1 cellular context compared by ENCODE assay signal in the genomic region with DNA sequence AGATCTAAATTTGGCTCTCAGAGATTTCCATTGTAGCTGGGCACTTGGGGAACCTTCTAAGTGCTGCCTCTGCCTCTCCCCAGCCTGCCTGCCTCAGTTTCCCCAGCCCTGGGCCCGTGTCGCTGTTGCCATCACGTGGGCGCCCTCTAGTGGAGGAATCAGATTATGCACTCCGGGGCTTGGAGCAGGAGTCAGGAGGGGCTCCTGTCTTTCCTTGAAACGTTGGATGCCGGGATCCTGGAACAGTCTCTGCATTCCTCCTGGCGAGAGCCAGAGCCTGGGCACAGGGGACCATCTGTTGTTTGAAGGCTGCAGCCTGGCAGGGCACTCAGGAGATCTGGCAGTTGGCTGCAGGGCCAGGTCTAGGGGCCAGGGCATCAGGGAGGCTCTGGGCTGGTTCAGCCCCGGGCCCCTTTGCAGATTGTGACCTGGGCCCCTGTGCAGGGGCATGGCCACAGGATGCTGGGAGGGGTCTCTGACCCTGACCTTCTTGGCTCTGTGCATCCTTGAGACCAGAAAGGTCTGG.
A peak's percentile ranks its signal among the peaks of the same experiment; 100 is the strongest.
TF ChIP-seq lines count a peak whose summit lies in the region.

No MANE protein-coding gene starts in this region.

TF ChIP-seq in K562, 482 proteins besides CTCF, POLR2A, EP300 and RAD21 (continued from another document):
- TF ChIP-seq, protein P1, sequence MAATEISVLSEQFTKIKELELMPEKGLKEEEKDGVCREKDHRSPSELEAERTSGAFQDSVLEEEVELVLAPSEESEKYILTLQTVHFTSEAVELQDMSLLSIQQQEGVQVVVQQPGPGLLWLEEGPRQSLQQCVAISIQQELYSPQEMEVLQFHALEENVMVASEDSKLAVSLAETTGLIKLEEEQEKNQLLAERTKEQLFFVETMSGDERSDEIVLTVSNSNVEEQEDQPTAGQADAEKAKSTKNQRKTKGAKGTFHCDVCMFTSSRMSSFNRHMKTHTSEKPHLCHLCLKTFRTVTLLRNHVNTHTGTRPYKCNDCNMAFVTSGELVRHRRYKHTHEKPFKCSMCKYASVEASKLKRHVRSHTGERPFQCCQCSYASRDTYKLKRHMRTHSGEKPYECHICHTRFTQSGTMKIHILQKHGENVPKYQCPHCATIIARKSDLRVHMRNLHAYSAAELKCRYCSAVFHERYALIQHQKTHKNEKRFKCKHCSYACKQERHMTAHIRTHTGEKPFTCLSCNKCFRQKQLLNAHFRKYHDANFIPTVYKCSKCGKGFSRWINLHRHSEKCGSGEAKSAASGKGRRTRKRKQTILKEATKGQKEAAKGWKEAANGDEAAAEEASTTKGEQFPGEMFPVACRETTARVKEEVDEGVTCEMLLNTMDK (IDR thresholded peaks at IDR 0.05; ENCODE audit: borderline replicate concordance, insufficient read depth, low read depth, low read length, poor library complexity, severe bottlenecking) = peak; percentile 57
- TF ChIP-seq, protein P2, sequence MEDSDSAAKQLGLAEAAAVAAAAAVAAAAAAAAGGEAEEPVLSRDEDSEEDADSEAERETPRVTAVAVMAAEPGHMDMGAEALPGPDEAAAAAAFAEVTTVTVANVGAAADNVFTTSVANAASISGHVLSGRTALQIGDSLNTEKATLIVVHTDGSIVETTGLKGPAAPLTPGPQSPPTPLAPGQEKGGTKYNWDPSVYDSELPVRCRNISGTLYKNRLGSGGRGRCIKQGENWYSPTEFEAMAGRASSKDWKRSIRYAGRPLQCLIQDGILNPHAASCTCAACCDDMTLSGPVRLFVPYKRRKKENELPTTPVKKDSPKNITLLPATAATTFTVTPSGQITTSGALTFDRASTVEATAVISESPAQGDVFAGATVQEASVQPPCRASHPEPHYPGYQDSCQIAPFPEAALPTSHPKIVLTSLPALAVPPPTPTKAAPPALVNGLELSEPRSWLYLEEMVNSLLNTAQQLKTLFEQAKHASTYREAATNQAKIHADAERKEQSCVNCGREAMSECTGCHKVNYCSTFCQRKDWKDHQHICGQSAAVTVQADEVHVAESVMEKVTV (CRISPR knock-in tag; IDR thresholded peaks at IDR 0.05) = peak; percentile 61
